31 cellular contexts compared by ENCODE assay signal in genomic region chr1:188723332-188724020, GRCh38.
"Had no signal": no experiment of that assay in that cellular context is flagged by ENCODE, and none has a peak within 500 bp of the region (broad histone marks: within the 10 kb centered on the region; RNA-seq: fewer than 3 reads in every experiment).

No MANE protein-coding gene starts in this region.

- H3K4me1 Mint-ChIP-seq: activated CD4-positive, alpha-beta T cell treated with anti-CD3 and anti-CD28 coated beads for 36 hours; activated CD8-positive, alpha-beta memory T cell treated with anti-CD3 and anti-CD28 coated beads, Interleukin-2, amount 10 ng/mL, durations not matched to agents 7 days and 5 days; activated naive CD4-positive, alpha-beta T cell treated with anti-CD3 and anti-CD28 coated beads, Interleukin-2, amount 50 U/mL, for 24 hours; activated naive CD8-positive, alpha-beta T cell treated with anti-CD3 and anti-CD28 coated beads, Interleukin-2, amount 50 U/mL, for 24 hours; brain; naive B cell; nephron progenitor cell; stimulated activated effector memory CD8-positive, alpha-beta T cell treated with anti-CD3 and anti-CD28 coated beads, Interleukin-12 subunit alpha, Interleukin-12 subunit beta, amount 100 ng/mL, for 72 hours; stimulated activated naive CD8-positive, alpha-beta T cell treated with anti-CD3 and anti-CD28 coated beads, Interleukin-15, amount 100 ng/mL, for 72 hours had no signal

- H3K27me3 ChIP-seq: cardiac muscle cell, dorsolateral prefrontal cortex, pancreas, sigmoid colon, thyroid gland, upper lobe of left lung had no signal

- ATAC-seq: activated CD4-positive, alpha-beta T cell treated with anti-CD3 and anti-CD28 coated beads for 36 hours; activated CD8-positive, alpha-beta memory T cell treated with anti-CD3 and anti-CD28 coated beads, Interleukin-2, amount 10 ng/mL, durations not matched to agents 7 days and 5 days; activated CD8-positive, alpha-beta T cell treated with anti-CD3 and anti-CD28 coated beads, Interleukin-2, amount 10 ng/mL, durations not matched to agents 7 days and 5 days; activated naive CD8-positive, alpha-beta T cell treated with anti-CD3 and anti-CD28 coated beads, Interleukin-2, amount 50 U/mL, for 24 hours; left colon; pancreas; psoas muscle; stimulated activated effector memory CD8-positive, alpha-beta T cell treated with anti-CD3 and anti-CD28 coated beads, Interleukin-12 subunit alpha, Interleukin-12 subunit beta, amount 100 ng/mL, for 72 hours; stimulated activated naive CD8-positive, alpha-beta T cell treated with anti-CD3 and anti-CD28 coated beads, Interleukin-15, amount 100 ng/mL, for 72 hours had no signal

- DNase-seq: activated CD4-positive, alpha-beta T cell treated with anti-CD3 and anti-CD28 coated beads for 36 hours; activated CD4-positive, CD25-positive, alpha-beta regulatory T cell; activated CD8-positive, alpha-beta memory T cell treated with anti-CD3 and anti-CD28 coated beads, Interleukin-2, amount 10 ng/mL, durations not matched to agents 7 days and 5 days; activated CD8-positive, alpha-beta T cell treated with anti-CD3 and anti-CD28 coated beads, Interleukin-2, amount 10 ng/mL, durations not matched to agents 7 days and 5 days; activated naive CD8-positive, alpha-beta T cell treated with anti-CD3 and anti-CD28 coated beads, Interleukin-2, amount 50 U/mL, for 24 hours; activated T-cell treated with anti-CD3 and anti-CD28 coated beads, Interleukin-2, amount 50 U/mL, for 48 hours; dorsolateral prefrontal cortex; effector memory CD4-positive, alpha-beta T cell; foreskin fibroblast; head of caudate nucleus; hippocampal formation; kidney; left colon; mammary epithelial cell; naive B cell; nephron progenitor cell; pancreas; psoas muscle; sigmoid colon; small intestine; stimulated activated CD4-positive, alpha-beta T cell treated with anti-CD3 and anti-CD28 coated beads, Interleukin-4, amount 100 ng/mL, for 24 hours; stimulated activated naive CD8-positive, alpha-beta T cell treated with anti-CD3 and anti-CD28 coated beads, Interleukin-15, amount 100 ng/mL, for 72 hours; substantia nigra; thyroid gland; upper lobe of left lung had no signal

- H3K9me3 ChIP-seq: pancreas, psoas muscle, sigmoid colon, thyroid gland, upper lobe of left lung had no signal

- H3K9me3 Mint-ChIP-seq: activated naive CD4-positive, alpha-beta T cell treated with anti-CD3 and anti-CD28 coated beads, Interleukin-2, amount 50 U/mL, for 24 hours; brain; nephron progenitor cell had no signal

- H3K4me3 ChIP-seq: cardiac muscle cell, coronary artery, dorsolateral prefrontal cortex, pancreas, psoas muscle, sigmoid colon, thyroid gland, upper lobe of left lung had no signal

- H3K4me1 ChIP-seq: pancreas, psoas muscle, sigmoid colon, thyroid gland, upper lobe of left lung had no signal

- H3K36me3 Mint-ChIP-seq: activated CD8-positive, alpha-beta memory T cell treated with anti-CD3 and anti-CD28 coated beads, Interleukin-2, amount 10 ng/mL, durations not matched to agents 7 days and 5 days; activated naive CD4-positive, alpha-beta T cell treated with anti-CD3 and anti-CD28 coated beads, Interleukin-2, amount 50 U/mL, for 24 hours; brain; naive B cell; stimulated activated effector memory CD8-positive, alpha-beta T cell treated with anti-CD3 and anti-CD28 coated beads, Interleukin-12 subunit alpha, Interleukin-12 subunit beta, amount 100 ng/mL, for 72 hours had no signal

- H3K36me3 ChIP-seq: cardiac muscle cell, pancreas, sigmoid colon, thyroid gland, upper lobe of left lung had no signal

- H3K27me3 Mint-ChIP-seq: activated CD4-positive, alpha-beta T cell treated with anti-CD3 and anti-CD28 coated beads for 36 hours; activated CD8-positive, alpha-beta memory T cell treated with anti-CD3 and anti-CD28 coated beads, Interleukin-2, amount 10 ng/mL, durations not matched to agents 7 days and 5 days; activated naive CD4-positive, alpha-beta T cell treated with anti-CD3 and anti-CD28 coated beads, Interleukin-2, amount 50 U/mL, for 24 hours; activated naive CD8-positive, alpha-beta T cell treated with anti-CD3 and anti-CD28 coated beads, Interleukin-2, amount 50 U/mL, for 24 hours; naive B cell; stimulated activated naive CD8-positive, alpha-beta T cell treated with anti-CD3 and anti-CD28 coated beads, Interleukin-15, amount 100 ng/mL, for 72 hours had no signal

- H3K27ac ChIP-seq: cardiac muscle cell, coronary artery, dorsolateral prefrontal cortex, pancreas, psoas muscle, sigmoid colon, thyroid gland, upper lobe of left lung had no signal

- H3K4me3 Mint-ChIP-seq: activated CD4-positive, alpha-beta T cell treated with anti-CD3 and anti-CD28 coated beads for 36 hours; activated CD8-positive, alpha-beta memory T cell treated with anti-CD3 and anti-CD28 coated beads, Interleukin-2, amount 10 ng/mL, durations not matched to agents 7 days and 5 days; activated CD8-positive, alpha-beta T cell treated with anti-CD3 and anti-CD28 coated beads, Interleukin-2, amount 10 ng/mL, durations not matched to agents 7 days and 5 days; activated naive CD4-positive, alpha-beta T cell treated with anti-CD3 and anti-CD28 coated beads, Interleukin-2, amount 50 U/mL, for 24 hours; activated naive CD8-positive, alpha-beta T cell treated with anti-CD3 and anti-CD28 coated beads, Interleukin-2, amount 50 U/mL, for 24 hours; brain; nephron progenitor cell; stimulated activated effector memory CD8-positive, alpha-beta T cell treated with anti-CD3 and anti-CD28 coated beads, Interleukin-12 subunit alpha, Interleukin-12 subunit beta, amount 100 ng/mL, for 72 hours; stimulated activated naive CD8-positive, alpha-beta T cell treated with anti-CD3 and anti-CD28 coated beads, Interleukin-15, amount 100 ng/mL, for 72 hours had no signal

- H3K27ac Mint-ChIP-seq: activated CD4-positive, alpha-beta T cell treated with anti-CD3 and anti-CD28 coated beads for 36 hours; activated CD8-positive, alpha-beta memory T cell treated with anti-CD3 and anti-CD28 coated beads, Interleukin-2, amount 10 ng/mL, durations not matched to agents 7 days and 5 days; activated CD8-positive, alpha-beta T cell treated with anti-CD3 and anti-CD28 coated beads, Interleukin-2, amount 10 ng/mL, durations not matched to agents 7 days and 5 days; activated naive CD4-positive, alpha-beta T cell treated with anti-CD3 and anti-CD28 coated beads, Interleukin-2, amount 50 U/mL, for 24 hours; activated naive CD8-positive, alpha-beta T cell treated with anti-CD3 and anti-CD28 coated beads, Interleukin-2, amount 50 U/mL, for 24 hours; activated T-helper 2 cell treated with anti-CD3 and anti-CD28 coated beads, Interferon-gamma antibody, Interleukin-2, Interleukin-4, amounts not matched to agents 10 μg/mL and 5 μg/mL and 100 μg/mL, durations not matched to agents 14 hours and 24 hours and 36 hours; brain; naive B cell; nephron progenitor cell; stimulated activated effector memory CD8-positive, alpha-beta T cell treated with anti-CD3 and anti-CD28 coated beads, Interleukin-12 subunit alpha, Interleukin-12 subunit beta, amount 100 ng/mL, for 72 hours; stimulated activated naive CD8-positive, alpha-beta T cell treated with anti-CD3 and anti-CD28 coated beads, Interleukin-15, amount 100 ng/mL, for 72 hours had no signal
